30 cellular contexts compared by ENCODE assay signal in the genomic region with DNA sequence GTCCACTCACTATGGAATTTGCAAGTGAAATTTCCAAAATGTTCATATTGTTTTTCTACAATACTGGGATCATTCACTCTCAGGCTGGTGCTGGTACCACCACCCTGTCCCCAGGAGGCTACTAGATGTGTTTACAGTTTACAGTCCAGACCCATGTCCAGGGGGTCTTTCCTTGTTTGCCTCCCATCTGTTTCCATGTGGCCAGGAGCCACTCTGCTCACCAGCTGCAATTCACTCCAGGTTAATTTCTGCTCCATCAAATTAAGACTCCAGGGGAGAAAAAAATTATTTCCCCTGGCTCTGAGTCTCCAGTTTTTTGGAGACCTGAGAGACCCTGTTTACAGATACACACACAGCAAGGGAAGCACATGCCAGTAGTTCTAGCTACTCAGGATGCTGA.
"Had no signal": no experiment of that assay in that cellular context is flagged by ENCODE, and none has a peak within 500 bp of the region (broad histone marks: within the 10 kb centered on the region; RNA-seq: fewer than 3 reads in every experiment).

No MANE protein-coding gene starts in this region.

- H3K27ac ChIP-seq: brain microvascular endothelial cell, coronary artery, dorsolateral prefrontal cortex, WERI-Rb-1 had no signal

- H3K36me3 ChIP-seq: brain microvascular endothelial cell, WERI-Rb-1 had no signal

- H3K4me3 Mint-ChIP-seq: activated B cell treated with CpG ODN at 0.5 μM for 24 hours; activated CD4-positive, alpha-beta memory T cell treated with anti-CD3 and anti-CD28 coated beads for 36 hours; activated CD4-positive, alpha-beta T cell treated with anti-CD3 and anti-CD28 coated beads, Interleukin-2, amount 10 ng/mL, durations not matched to agents 24 days and 14 days; activated CD8-positive, alpha-beta memory T cell treated with anti-CD3 and anti-CD28 coated beads, Interleukin-2, amount 10 ng/mL, durations not matched to agents 7 days and 5 days; activated CD8-positive, alpha-beta T cell treated with anti-CD3 and anti-CD28 coated beads, Interleukin-2, amount 10 ng/mL, durations not matched to agents 7 days and 5 days; activated naive CD4-positive, alpha-beta T cell treated with anti-CD3 and anti-CD28 coated beads for 36 hours; activated naive CD8-positive, alpha-beta T cell; activated T-helper 1 cell treated with anti-CD3 and anti-CD28 coated beads, Interleukin-12 subunit alpha, Interleukin-12 subunit beta, Interleukin-2, Interleukin-4 antibody, amounts not matched to agents 30 ng/mL and 10 ng/mL and 1 ng/mL, durations not matched to agents 14 hours and 24 hours and 36 hours; central memory CD8-positive, alpha-beta T cell; dendritic cell treated with granulocyte-macrophage colony-stimulating factor and Interleukin-4, amounts not matched to agents 40 ng/mL and 50 ng/mL, for 4 days; endodermal cell; T-helper 2 cell treated with Interferon-gamma antibody and Interleukin-4, amounts not matched to agents 5 μg/mL and 100 μg/mL, for 36 hours had no signal

- H3K9me3 Mint-ChIP-seq: activated B cell treated with CpG ODN at 0.5 μM for 24 hours; activated CD4-positive, alpha-beta memory T cell treated with anti-CD3 and anti-CD28 coated beads for 36 hours; activated CD4-positive, alpha-beta T cell treated with anti-CD3 and anti-CD28 coated beads, Interleukin-2, amount 10 ng/mL, durations not matched to agents 24 days and 14 days; activated naive CD4-positive, alpha-beta T cell treated with anti-CD3 and anti-CD28 coated beads for 36 hours; activated T-helper 1 cell treated with anti-CD3 and anti-CD28 coated beads, Interleukin-12 subunit alpha, Interleukin-12 subunit beta, Interleukin-2, Interleukin-4 antibody, amounts not matched to agents 30 ng/mL and 10 ng/mL and 1 ng/mL, durations not matched to agents 14 hours and 24 hours and 36 hours; activated T-helper 2 cell treated with anti-CD3 and anti-CD28 coated beads, Interferon-gamma antibody, Interleukin-2, Interleukin-4, amounts not matched to agents 10 μg/mL and 5 μg/mL and 100 μg/mL, durations not matched to agents 14 hours and 24 hours and 36 hours; central memory CD8-positive, alpha-beta T cell; dendritic cell treated with granulocyte-macrophage colony-stimulating factor and Interleukin-4, amounts not matched to agents 40 ng/mL and 50 ng/mL, for 4 days; endodermal cell; T-helper 2 cell treated with Interferon-gamma antibody and Interleukin-4, amounts not matched to agents 5 μg/mL and 100 μg/mL, for 36 hours had no signal

- H3K4me1 Mint-ChIP-seq: activated B cell treated with CpG ODN at 0.5 μM for 24 hours; activated CD4-positive, alpha-beta T cell treated with anti-CD3 and anti-CD28 coated beads, Interleukin-2, amount 10 ng/mL, durations not matched to agents 24 days and 14 days; activated CD8-positive, alpha-beta memory T cell treated with anti-CD3 and anti-CD28 coated beads, Interleukin-2, amount 10 ng/mL, durations not matched to agents 7 days and 5 days; central memory CD8-positive, alpha-beta T cell had no signal

- ATAC-seq: activated CD4-positive, CD25-positive, alpha-beta regulatory T cell treated with anti-CD3 and anti-CD28 coated beads, Interleukin-2, amount 50 U/mL, for 24 hours; activated CD8-positive, alpha-beta memory T cell treated with anti-CD3 and anti-CD28 coated beads, Interleukin-2, amount 10 ng/mL, durations not matched to agents 7 days and 5 days; activated CD8-positive, alpha-beta T cell treated with anti-CD3 and anti-CD28 coated beads, Interleukin-2, amount 10 ng/mL, durations not matched to agents 7 days and 5 days; esophagus mucosa had no signal

- H3K36me3 Mint-ChIP-seq: activated CD4-positive, alpha-beta memory T cell treated with anti-CD3 and anti-CD28 coated beads for 36 hours; activated CD8-positive, alpha-beta memory T cell treated with anti-CD3 and anti-CD28 coated beads, Interleukin-2, amount 10 ng/mL, durations not matched to agents 7 days and 5 days had no signal

- H3K27ac Mint-ChIP-seq: activated B cell treated with CpG ODN at 0.5 μM for 24 hours; activated CD4-positive, alpha-beta memory T cell treated with anti-CD3 and anti-CD28 coated beads for 36 hours; activated CD4-positive, alpha-beta T cell treated with anti-CD3 and anti-CD28 coated beads, Interleukin-2, amount 10 ng/mL, durations not matched to agents 24 days and 14 days; activated CD8-positive, alpha-beta memory T cell treated with anti-CD3 and anti-CD28 coated beads, Interleukin-2, amount 10 ng/mL, durations not matched to agents 7 days and 5 days; activated CD8-positive, alpha-beta T cell treated with anti-CD3 and anti-CD28 coated beads, Interleukin-2, amount 10 ng/mL, durations not matched to agents 7 days and 5 days; activated naive CD4-positive, alpha-beta T cell treated with anti-CD3 and anti-CD28 coated beads for 36 hours; activated naive CD8-positive, alpha-beta T cell; activated T-helper 1 cell treated with anti-CD3 and anti-CD28 coated beads, Interleukin-12 subunit alpha, Interleukin-12 subunit beta, Interleukin-2, Interleukin-4 antibody, amounts not matched to agents 30 ng/mL and 10 ng/mL and 1 ng/mL, durations not matched to agents 14 hours and 24 hours and 36 hours; activated T-helper 2 cell treated with anti-CD3 and anti-CD28 coated beads, Interferon-gamma antibody, Interleukin-2, Interleukin-4, amounts not matched to agents 10 μg/mL and 5 μg/mL and 100 μg/mL, durations not matched to agents 14 hours and 24 hours and 36 hours; dendritic cell treated with granulocyte-macrophage colony-stimulating factor and Interleukin-4, amounts not matched to agents 40 ng/mL and 50 ng/mL, for 4 days; endodermal cell; T-helper 2 cell treated with Interferon-gamma antibody and Interleukin-4, amounts not matched to agents 5 μg/mL and 100 μg/mL, for 36 hours had no signal

- H3K4me3 ChIP-seq: coronary artery, dorsolateral prefrontal cortex had no signal

- DNase-seq: activated B cell treated with CpG ODN at 0.5 μM for 24 hours; activated CD4-positive, alpha-beta memory T cell treated with anti-CD3 and anti-CD28 coated beads for 36 hours; activated CD4-positive, alpha-beta T cell treated with anti-CD3 and anti-CD28 coated beads, Interleukin-2, amount 10 ng/mL, durations not matched to agents 24 days and 14 days; activated CD8-positive, alpha-beta memory T cell treated with anti-CD3 and anti-CD28 coated beads, Interleukin-2, amount 10 ng/mL, durations not matched to agents 7 days and 5 days; activated CD8-positive, alpha-beta memory T cell treated with anti-CD3 and anti-CD28 coated beads, Interleukin-2, amount 50 U/mL, for 4 hours; activated CD8-positive, alpha-beta T cell treated with anti-CD3 and anti-CD28 coated beads, Interleukin-2, amount 10 ng/mL, durations not matched to agents 7 days and 5 days; activated effector memory CD4-positive, alpha-beta T cell treated with anti-CD3 and anti-CD28 coated beads, Interleukin-2, amount 50 U/mL, for 16 hours; activated naive CD4-positive, alpha-beta T cell treated with anti-CD3 and anti-CD28 coated beads for 36 hours; activated T-cell treated with anti-CD3 and anti-CD28 coated beads, Interleukin-2, amount 50 U/mL, for 1 hour; activated T-cell treated with anti-CD3 and anti-CD28 coated beads, Interleukin-2, amount 50 U/mL, for 48 hours; amniotic stem cell; anterior cingulate cortex; brain microvascular endothelial cell; dorsolateral prefrontal cortex; effector memory CD4-positive, alpha-beta T cell; endodermal cell; foreskin fibroblast; head of caudate nucleus; hippocampal formation; T1000; WERI-Rb-1 had no signal
